14 cellular contexts compared by ENCODE assay signal in genomic region chr3:16871915-16872842, GRCh38. TPM values are rescaled to one million over a fixed set of nuclear protein-coding genes. Genes with fewer than 3 reads are reported as not detected.
DNase-seq lines count a peak whose midpoint lies in the region; ATAC-seq and TF ChIP-seq lines count a peak whose summit lies in the region.
"Had no signal": no experiment of that assay in that cellular context is flagged by ENCODE, and none has a peak within 500 bp of the region (broad histone marks: within the 10 kb centered on the region; RNA-seq: fewer than 3 reads in every experiment).

No MANE protein-coding gene starts in this region.

- H3K36me3 Mint-ChIP-seq in endothelial cell (ENCODE audit: low read depth, unreplicated experiment): no peaks in the 10 kb centered on the region

- H3K27me3 ChIP-seq in RWPE2 (ENCODE audit: insufficient read depth, poor library complexity, severe bottlenecking): peaks cover 14% of the 10 kb centered on the region
- H3K27me3 ChIP-seq: adrenal gland had no signal

- no peaks in the 10 kb centered on the region for H3K36me3 ChIP-seq in RWPE2 (ENCODE audit: low read depth)
- H3K36me3 ChIP-seq: adrenal gland had no signal

- H3K9me3 ChIP-seq in RWPE2 (ENCODE audit: severe bottlenecking): no peaks in the 10 kb centered on the region
- H3K9me3 ChIP-seq: adrenal gland, Caco-2 had no signal

- H3K4me1 ChIP-seq in RWPE2 (ENCODE audit: insufficient read depth, poor library complexity, severe bottlenecking): no peaks in the 10 kb centered on the region
- H3K4me1 ChIP-seq: Caco-2, parathyroid adenoma had no signal

- TF ChIP-seq CTCF in RWPE2 (IDR thresholded peaks at IDR 0.05; ENCODE audit: poor library complexity, severe bottlenecking): no peak
- peak; percentile 9 for TF ChIP-seq CTCF in fibroblast of pulmonary artery (IDR thresholded peaks at IDR 0.05; ENCODE audit: low read length, missing control alignments)
- no peak for TF ChIP-seq CTCF in endothelial cell (IDR thresholded peaks at IDR 0.05; ENCODE audit: unreplicated experiment)

- H3K4me3 ChIP-seq in RWPE2 (ENCODE audit: severe bottlenecking) (no peak overlapping the region), fibroblast of pulmonary artery (replicated peaks; ENCODE audit: low read depth, low read length) (peak overlapping the region; percentile 15)
- H3K4me3 ChIP-seq: adrenal gland had no signal

- no peaks in the 10 kb centered on the region for H3K4me1 Mint-ChIP-seq in endothelial cell (ENCODE audit: unreplicated experiment)

- no peak overlapping the region for H3K4me3 Mint-ChIP-seq in endothelial cell (ENCODE audit: unreplicated experiment)
- H3K4me3 Mint-ChIP-seq: activated CD8-positive, alpha-beta T cell treated with anti-CD3 and anti-CD28 coated beads, Interleukin-2, amount 10 ng/mL, durations not matched to agents 7 days and 5 days had no signal

- no peak overlapping the region for H3K27ac ChIP-seq in RWPE2 (ENCODE audit: poor library complexity, severe bottlenecking)
- H3K27ac ChIP-seq: adrenal gland, parathyroid adenoma had no signal

- DNase-seq in AML-193 (lab: John Stamatoyannopoulos, UW): peak; percentile 22 to 50
- DNase-seq in HCEC 1CT: peak; percentile 30
- DNase-seq in RWPE2 (ENCODE audit: low spot score): no peak
- peak; percentile 68 for DNase-seq in fibroblast of pulmonary artery (ENCODE audit: low read depth)
- no peak for DNase-seq in hypothalamus (lab: John Stamatoyannopoulos, UW)
- no peak for DNase-seq in kidney tubule cell (ENCODE audit: low spot score)
- DNase-seq in DMS 273 treated with DMSO at 0.1 percent for 48 hours (lab: John Stamatoyannopoulos, UW): no peak
- no peak for DNase-seq in endothelial cell (ENCODE audit: low spot score)
- DNase-seq: activated CD8-positive, alpha-beta T cell treated with anti-CD3 and anti-CD28 coated beads, Interleukin-2, amount 10 ng/mL, durations not matched to agents 7 days and 5 days; adrenal gland; Caco-2; NCI-H1436; NCI-H2227 treated with DMSO at 0.1 percent for 48 hours had no signal

- H3K9me3 Mint-ChIP-seq in endothelial cell (ENCODE audit: unreplicated experiment): no peaks in the 10 kb centered on the region

- no peaks in the 10 kb centered on the region for H3K27me3 Mint-ChIP-seq in endothelial cell (ENCODE audit: unreplicated experiment)

- ATAC-seq in RWPE2 (ENCODE audit: low read depth): peak; percentile 45; the same call in 1 of the 3 replicates
- ATAC-seq: activated CD8-positive, alpha-beta T cell treated with anti-CD3 and anti-CD28 coated beads, Interleukin-2, amount 10 ng/mL, durations not matched to agents 7 days and 5 days had no signal

- no peak overlapping the region for H3K27ac Mint-ChIP-seq in endothelial cell (ENCODE audit: unreplicated experiment)
- H3K27ac Mint-ChIP-seq: activated CD8-positive, alpha-beta T cell treated with anti-CD3 and anti-CD28 coated beads, Interleukin-2, amount 10 ng/mL, durations not matched to agents 7 days and 5 days had no signal

RNA-seq across cellular contexts. Expression of gene PLCL2, which starts 12.6 kb away (rescaled TPM):
- total RNA-seq in endothelial cell (ENCODE audit: unreplicated experiment): 18.8 TPM

Comparison
In these comparisons a context has a peak if more than half of its experiments do, and no peak if none do; other contexts are left out.
1. DNase-seq: peak in AML-193 (2 of 2), HCEC 1CT (single experiment) and fibroblast of pulmonary artery (single experiment); none in RWPE2 (single experiment), hypothalamus (0 of 51), kidney tubule cell (single experiment), DMS 273 treated with DMSO at 0.1 percent for 48 hours (single experiment) and endothelial cell (single experiment).